ENCODE assay signal across 16 cellular contexts in the genomic region with DNA sequence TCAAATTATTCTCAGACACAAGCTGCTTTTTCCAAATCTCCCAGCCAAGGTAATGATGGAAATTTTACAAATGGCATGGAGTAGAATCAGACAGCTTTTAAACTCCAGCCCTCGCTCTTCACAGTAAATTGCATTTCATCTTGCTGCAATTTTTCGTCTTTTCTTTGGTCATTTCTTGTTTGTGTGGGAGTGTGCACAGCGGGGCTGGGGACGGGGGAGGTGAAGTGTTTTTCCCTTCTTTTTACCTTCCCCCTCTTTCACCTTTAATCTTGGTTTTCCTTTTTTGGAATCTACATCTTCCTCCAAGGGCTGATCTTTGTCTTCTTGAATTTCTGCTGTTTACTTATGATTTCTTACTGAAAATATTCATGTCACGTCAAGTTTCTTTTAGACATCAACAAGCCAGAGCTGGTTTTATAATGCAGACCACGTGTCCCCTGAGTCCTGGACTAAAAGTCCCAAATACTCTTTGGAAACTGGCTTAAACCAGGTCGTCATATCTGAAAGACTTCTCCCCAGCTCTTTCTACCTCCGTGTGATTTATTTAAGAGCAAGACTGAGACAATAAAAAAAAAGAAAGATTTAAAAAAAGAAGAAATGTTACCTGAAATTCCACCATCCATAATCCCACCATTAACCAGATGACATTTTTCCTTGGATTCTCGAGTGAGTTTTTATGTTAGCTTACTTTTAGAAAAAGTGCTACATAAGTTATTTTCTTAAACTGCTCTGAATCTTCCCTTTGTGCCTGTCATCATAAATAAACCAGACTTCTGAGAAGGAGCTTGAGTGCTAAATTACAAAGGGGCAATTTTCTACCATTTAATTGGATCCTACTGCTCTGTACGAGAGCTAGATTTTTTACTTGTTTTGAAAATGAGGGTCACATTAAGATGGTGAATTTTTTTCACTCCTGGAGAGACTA. TPM values are rescaled to one million over a fixed set of nuclear protein-coding genes. Genes with fewer than 3 reads are reported as not detected.
DNase-seq lines count a peak whose midpoint lies in the region; ATAC-seq and TF ChIP-seq lines count a peak whose summit lies in the region.
"Had no signal": no experiment of that assay in that cellular context is flagged by ENCODE, and none has a peak within 500 bp of the region (broad histone marks: within the 10 kb centered on the region; RNA-seq: fewer than 3 reads in every experiment).

No MANE protein-coding gene starts in this region.

- H3K4me1 Mint-ChIP-seq in nephron (peaks cover 30% of the 10 kb centered on the region), type B pancreatic cell (ENCODE audit: unreplicated experiment) (peaks cover 22% of the 10 kb centered on the region)

- H3K36me3 Mint-ChIP-seq in nephron (ENCODE audit: low read depth) (no peaks in the 10 kb centered on the region), type B pancreatic cell (no peaks in the 10 kb centered on the region)

- 62 to 76% (median 64%) methylated on average over 10 of the region's 10 CpGs for WGBS in heart left ventricle, 4 donors
- whole genome bisulfite sequencing in transverse colon (ENCODE audit: low coverage in 1 of 2), 2 donors = 78 to 83% methylated on average over 10 of the region's 10 CpGs

- no peak for TF ChIP-seq EP300 in transverse colon (IDR thresholded peaks at IDR 0.05; ENCODE audit: low read depth)

- H3K9me3 Mint-ChIP-seq in nephron (no peaks in the 10 kb centered on the region), type B pancreatic cell (no peaks in the 10 kb centered on the region)
- H3K9me3 Mint-ChIP-seq: activated CD4-positive, alpha-beta memory T cell treated with anti-CD3 and anti-CD28 coated beads, Interleukin-2, amount 10 ng/mL, durations not matched to agents 7 days and 5 days; activated T-helper 2 cell treated with anti-CD3 and anti-CD28 coated beads, Interferon-gamma antibody, Interleukin-2, Interleukin-4, amounts not matched to agents 10 μg/mL and 5 μg/mL and 100 μg/mL, durations not matched to agents 14 hours and 24 hours and 36 hours had no signal

- no peaks in the 10 kb centered on the region for H3K27me3 ChIP-seq in heart left ventricle
- no peaks in the 10 kb centered on the region for H3K27me3 ChIP-seq in transverse colon
- H3K27me3 ChIP-seq: vagina had no signal

- H3K4me3 Mint-ChIP-seq in nephron = peak overlapping the region; percentile 11 to 30 (median 14)
- H3K4me3 Mint-ChIP-seq in type B pancreatic cell = peak overlapping the region; percentile 30
- H3K4me3 Mint-ChIP-seq: activated CD4-positive, alpha-beta memory T cell treated with anti-CD3 and anti-CD28 coated beads, Interleukin-2, amount 10 ng/mL, durations not matched to agents 7 days and 5 days had no signal

- DNase-seq in heart left ventricle (no peak), Right ventricle myocardium inferior (ENCODE audit: missing footprints) (no peak), epithelial cell of esophagus (ENCODE audit: low read depth) (peak; percentile 60), type B pancreatic cell (ENCODE audit: extremely low spot score, unreplicated experiment) (no peak), NCI-H69 (lab: John Stamatoyannopoulos, UW) (no peak), transverse colon (no peak)
- DNase-seq in activated CD4-positive, alpha-beta T cell treated with anti-CD3 and anti-CD28 coated beads, Interleukin-2, amount 50 U/mL, for 4 hours = no peak
- DNase-seq: activated CD4-positive, alpha-beta memory T cell treated with anti-CD3 and anti-CD28 coated beads, Interleukin-2, amount 10 ng/mL, durations not matched to agents 7 days and 5 days; foreskin melanocyte; GOT3; NCI-H1105; posterior cingulate gyrus; SK-N-SH had no signal

- peak overlapping the region; percentile 46 to 90 (median 78) for H3K27ac Mint-ChIP-seq in nephron
- H3K27ac Mint-ChIP-seq in type B pancreatic cell = peak overlapping the region; percentile 33
- H3K27ac Mint-ChIP-seq: activated CD4-positive, alpha-beta memory T cell treated with anti-CD3 and anti-CD28 coated beads, Interleukin-2, amount 10 ng/mL, durations not matched to agents 7 days and 5 days; activated T-helper 2 cell treated with anti-CD3 and anti-CD28 coated beads, Interferon-gamma antibody, Interleukin-2, Interleukin-4, amounts not matched to agents 10 μg/mL and 5 μg/mL and 100 μg/mL, durations not matched to agents 14 hours and 24 hours and 36 hours had no signal

- H3K36me3 ChIP-seq in heart left ventricle = no peaks in the 10 kb centered on the region
- H3K36me3 ChIP-seq in transverse colon = no peaks in the 10 kb centered on the region
- H3K36me3 ChIP-seq: vagina had no signal

- H3K27ac ChIP-seq in heart left ventricle = peak overlapping the region in 10 of 12 donors; percentile 2 to 63 (median 33)
- peak overlapping the region in 1 of 4 donors; percentile 14 for H3K27ac ChIP-seq in transverse colon
- H3K27ac ChIP-seq: vagina had no signal

- TF ChIP-seq CTCF in heart left ventricle (IDR thresholded peaks at IDR 0.05) = no peak
- no peak for TF ChIP-seq CTCF in epithelial cell of esophagus (IDR thresholded peaks at IDR 0.05; ENCODE audit: insufficient read depth, low read depth, low read length, missing control alignments)
- TF ChIP-seq CTCF in nephron (IDR thresholded peaks at IDR 0.05; ENCODE audit: unreplicated experiment in 3 of 3) = no peak
- no peak for TF ChIP-seq CTCF in type B pancreatic cell (conservative IDR thresholded peaks at IDR 0.05)
- TF ChIP-seq CTCF in transverse colon (IDR thresholded peaks at IDR 0.05) = no peak

- H3K27me3 Mint-ChIP-seq in nephron (ENCODE audit: low read depth) (no peaks in the 10 kb centered on the region), type B pancreatic cell (no peaks in the 10 kb centered on the region)
- H3K27me3 Mint-ChIP-seq: activated CD4-positive, alpha-beta memory T cell treated with anti-CD3 and anti-CD28 coated beads, Interleukin-2, amount 10 ng/mL, durations not matched to agents 7 days and 5 days had no signal

- H3K9me3 ChIP-seq in heart left ventricle (peaks cover 0 to 6% (median 0%) of the 10 kb centered on the region in 12 donors), transverse colon (no peaks in the 10 kb centered on the region)
- H3K9me3 ChIP-seq: SK-N-SH, vagina had no signal

- in situ Hi-C loops in transverse colon (cut with MboI; ENCODE audit: low pct_ligation_motif_present in 1 of 4, low pct_unique_long_range_greater_than_20kb in 1 of 4, low sequenced_read_pairs in 3 of 4) = no loop called here

- intact Hi-C loops in heart left ventricle (cut with DNase I) = no loop called here
- intact Hi-C loops in Right ventricle myocardium inferior (cut with DNase I) = no loop called here
- intact Hi-C loops in transverse colon (cut with DNase I; ENCODE audit: low total_unique reads) = no loop called here

- H3K4me3 ChIP-seq in heart left ventricle (no peak overlapping the region), epithelial cell of esophagus (ENCODE audit: low read length) (no peak overlapping the region), transverse colon (no peak overlapping the region)
- H3K4me3 ChIP-seq: vagina had no signal

- TF ChIP-seq POLR2A in heart left ventricle (IDR thresholded peaks at IDR 0.05) (no peak), transverse colon (IDR thresholded peaks at IDR 0.05) (no peak)

- H3K4me1 ChIP-seq in heart left ventricle (peaks cover 0 to 57% (median 27%) of the 10 kb centered on the region in 12 donors), transverse colon (peaks cover 0 to 22% (median 11%) of the 10 kb centered on the region in 4 donors)

- ATAC-seq in heart left ventricle = no peak
- no peak for ATAC-seq in Right ventricle myocardium inferior

RNA-seq across cellular contexts. Expression of a gene that starts 52.0 kb away (rescaled TPM):
- total RNA-seq in heart left ventricle (10 to 100 TPM; 18.7 to 34.1 (median 28.0) TPM), Right ventricle myocardium inferior (34.7 TPM), type B pancreatic cell (ENCODE audit: low replicate concordance) (4.7 and 9.9 TPM in 2 replicates), transverse colon (10 to 100 TPM; 16.2 to 52.7 (median 34.8) TPM)
- polyA plus RNA-seq in heart left ventricle = 1 to 10 TPM; 7.1 to 9.5 TPM
